ENCODE assay signal across 22 cellular contexts in the genomic region with DNA sequence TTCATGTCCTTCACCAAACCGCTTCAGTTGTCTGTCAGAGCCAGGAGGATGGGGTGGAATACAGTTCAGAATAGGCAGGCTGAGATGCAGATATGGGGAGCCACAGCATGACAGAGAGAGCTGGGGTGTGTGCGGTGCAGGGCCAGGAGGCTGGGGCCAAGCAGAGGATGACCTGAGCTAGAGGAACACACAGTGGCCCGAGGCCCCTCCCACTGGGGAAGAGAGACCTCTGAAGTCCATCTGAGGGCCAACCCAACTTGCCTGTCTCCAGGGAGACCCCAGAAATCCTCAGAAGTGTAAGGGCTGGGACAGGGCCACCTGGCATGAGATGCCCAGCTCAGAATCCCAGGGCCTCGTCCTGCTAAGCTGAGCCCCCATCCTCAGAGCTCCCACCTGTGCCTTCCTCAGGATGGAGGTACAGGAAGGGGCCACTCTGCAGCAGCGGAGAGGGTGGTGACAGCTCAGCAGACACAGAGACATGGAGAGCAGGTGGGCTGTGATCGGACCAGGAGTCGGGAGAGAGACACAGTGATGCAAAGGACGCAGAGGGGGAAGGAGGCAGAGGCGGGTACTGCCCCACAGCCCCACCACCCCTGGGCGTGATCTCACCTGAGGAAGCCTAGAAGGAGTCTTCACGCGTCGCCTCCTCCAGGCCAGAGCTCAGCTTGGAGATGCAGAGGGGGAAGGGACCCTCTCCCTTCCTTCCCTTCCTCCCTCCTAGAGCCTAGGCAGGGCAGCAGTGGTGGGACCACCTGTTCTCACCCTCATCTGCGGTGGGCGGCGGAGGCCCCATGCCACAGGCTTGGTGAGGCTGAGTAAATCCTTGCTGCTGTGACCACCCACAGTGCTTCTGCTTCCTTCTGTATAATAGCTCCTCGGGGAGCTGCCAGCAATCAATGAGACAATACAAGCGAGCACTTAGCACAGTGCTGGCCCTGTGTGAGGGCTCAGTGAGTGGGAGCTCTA. TPM values are rescaled to one million over a fixed set of nuclear protein-coding genes. Genes with fewer than 3 reads are reported as not detected.
A peak's percentile ranks its signal among the peaks of the same experiment; 100 is the strongest.
DNase-seq lines count a peak whose midpoint lies in the region; ATAC-seq and TF ChIP-seq lines count a peak whose summit lies in the region.
"Had no signal": no experiment of that assay in that cellular context is flagged by ENCODE, and none has a peak within 500 bp of the region (broad histone marks: within the 10 kb centered on the region; RNA-seq: fewer than 3 reads in every experiment).

No MANE protein-coding gene starts in this region.

- H3K4ac ChIP-seq in neuronal stem cell (ENCODE audit: low read length), result no peak overlapping the region

- peak overlapping the region; percentile 36 for H2AK5ac ChIP-seq in neuronal stem cell (ENCODE audit: low read depth, low read length)

- H3K79me1 ChIP-seq in neuronal stem cell (ENCODE audit: low read depth, low read length), result no peaks in the 10 kb centered on the region

- H3K9me3 Mint-ChIP-seq in stimulated activated naive CD8-positive, alpha-beta T cell treated with anti-CD3 and anti-CD28 coated beads, Interleukin-15, amount 100 ng/mL, for 72 hours, result no peaks in the 10 kb centered on the region
- H3K9me3 Mint-ChIP-seq in brain, result peaks cover 0 to 3% (median 0%) of the 10 kb centered on the region in 5 experiments
- no peaks in the 10 kb centered on the region for H3K9me3 Mint-ChIP-seq in activated naive CD4-positive, alpha-beta T cell treated with anti-CD3 and anti-CD28 coated beads, Interleukin-2, amount 10 ng/mL, durations not matched to agents 7 days and 5 days
- H3K9me3 Mint-ChIP-seq: naive thymus-derived CD8-positive, alpha-beta T cell had no signal

- H2AFZ ChIP-seq in neuronal stem cell (ENCODE audit: low read length), result no peak overlapping the region

- peak; percentile 31 for ATAC-seq in stimulated activated naive CD8-positive, alpha-beta T cell treated with anti-CD3 and anti-CD28 coated beads, Interleukin-15, amount 100 ng/mL, for 72 hours
- no peak for ATAC-seq in stimulated activated naive CD8-positive, alpha-beta T cell treated with anti-CD3 and anti-CD28 coated beads, Interleukin-15, Interleukin-2, amounts not matched to agents 100 U/mL and 50 U/mL, for 24 hours
- no peak for ATAC-seq in HG02973 (IDR thresholded peaks at IDR 0.05; ENCODE audit: unreplicated experiment)
- ATAC-seq: left lobe of liver; naive thymus-derived CD8-positive, alpha-beta T cell; pancreas had no signal

- H3K4me3 ChIP-seq in neuronal stem cell (ENCODE audit: low read length in 2 of 2), result no peak overlapping the region
- H3K4me3 ChIP-seq: adrenal gland, breast epithelium, pancreas, Peyer's patch, SJSA1, vagina had no signal

- no peaks in the 10 kb centered on the region for H3K36me3 ChIP-seq in neuronal stem cell (replicated peaks in 1 of 2; ENCODE audit: control insufficient read depth in 2 of 2, insufficient read depth in 2 of 2, low read length in 2 of 2)
- H3K36me3 ChIP-seq: adrenal gland, breast epithelium, pancreas, Peyer's patch, SJSA1, vagina had no signal

- TF ChIP-seq CTCF in brain (conservative IDR thresholded peaks at IDR 0.05), result no peak

- DNase-seq in stimulated activated naive CD8-positive, alpha-beta T cell treated with anti-CD3 and anti-CD28 coated beads, Interleukin-15, amount 100 ng/mL, for 72 hours, result no peak
- DNase-seq in stimulated activated naive CD8-positive, alpha-beta T cell treated with anti-CD3 and anti-CD28 coated beads, Interleukin-15, Interleukin-2, amounts not matched to agents 100 U/mL and 50 U/mL, for 24 hours, result no peak
- no peak for DNase-seq in neuronal stem cell (ENCODE audit: low spot score)
- DNase-seq in activated naive CD4-positive, alpha-beta T cell treated with anti-CD3 and anti-CD28 coated beads, Interleukin-2, amount 10 ng/mL, durations not matched to agents 7 days and 5 days, result no peak
- no peak for DNase-seq in HK-2 (ENCODE audit: unreplicated experiment)
- no peak for DNase-seq in HuH-7.5 (ENCODE audit: low spot score)
- DNase-seq: activated CD4-positive, alpha-beta T cell treated with anti-CD3 and anti-CD28 coated beads, Interleukin-2, amount 50 U/mL, for 4 hours; activated gamma-delta T cell treated with Interleukin-2 at 50 U/mL for 16 hours; activated T-cell treated with anti-CD3 and anti-CD28 coated beads for 4 hours; CD4-positive, CD25-positive, alpha-beta regulatory T cell; cortex of kidney; GOT3 had no signal

- H4K91ac ChIP-seq in neuronal stem cell (ENCODE audit: low read depth, low read length, poor library complexity), result no peak overlapping the region

- no peak overlapping the region for H2BK5ac ChIP-seq in neuronal stem cell (ENCODE audit: low read length)

- H3K4me2 ChIP-seq in neuronal stem cell (ENCODE audit: insufficient read depth, low read length, poor library complexity, severe bottlenecking), result no peak overlapping the region

- peak overlapping the region; percentile 52 for H3K23ac ChIP-seq in neuronal stem cell (ENCODE audit: low read depth, low read length, poor library complexity)

- no peaks in the 10 kb centered on the region for H3K36me3 Mint-ChIP-seq in brain
- H3K36me3 Mint-ChIP-seq in activated naive CD4-positive, alpha-beta T cell treated with anti-CD3 and anti-CD28 coated beads, Interleukin-2, amount 10 ng/mL, durations not matched to agents 7 days and 5 days, result no peaks in the 10 kb centered on the region
- H3K36me3 Mint-ChIP-seq: CD4-positive, CD25-positive, alpha-beta regulatory T cell; naive thymus-derived CD8-positive, alpha-beta T cell had no signal

- H3K4me3 Mint-ChIP-seq in stimulated activated naive CD8-positive, alpha-beta T cell treated with anti-CD3 and anti-CD28 coated beads, Interleukin-15, amount 100 ng/mL, for 72 hours, result no peak overlapping the region
- H3K4me3 Mint-ChIP-seq in brain, result no peak overlapping the region
- H3K4me3 Mint-ChIP-seq in activated naive CD4-positive, alpha-beta T cell treated with anti-CD3 and anti-CD28 coated beads, Interleukin-2, amount 10 ng/mL, durations not matched to agents 7 days and 5 days, result no peak overlapping the region
- H3K4me3 Mint-ChIP-seq: CD4-positive, CD25-positive, alpha-beta regulatory T cell; naive thymus-derived CD8-positive, alpha-beta T cell had no signal

- peaks cover 0 to 2% of the 10 kb centered on the region in 2 donors for H3K9me3 ChIP-seq in neuronal stem cell (replicated peaks in 1 of 2; ENCODE audit: control insufficient read depth in 2 of 2, insufficient read depth in 1 of 2, low read depth in 1 of 2, low read length in 2 of 2)
- H3K9me3 ChIP-seq: adrenal gland, breast epithelium, pancreas, Peyer's patch, SJSA1, vagina had no signal

- H3K18ac ChIP-seq in neuronal stem cell (ENCODE audit: low read length), result peak overlapping the region; percentile 67

- H3K4me1 ChIP-seq in neuronal stem cell (ENCODE audit: control insufficient read depth in 2 of 2, insufficient read depth in 1 of 2, low read depth in 1 of 2, low read length in 2 of 2), result peaks cover 7 to 14% of the 10 kb centered on the region in 2 donors
- H3K4me1 ChIP-seq: breast epithelium, pancreas had no signal

- peaks cover 0 to 48% (median 0%) of the 10 kb centered on the region in 3 experiments for H3K27me3 ChIP-seq in neuronal stem cell (ENCODE audit: control insufficient read depth in 3 of 3, insufficient read depth in 3 of 3, low read depth in 1 of 3, low read length in 3 of 3)
- H3K27me3 ChIP-seq: adrenal gland, breast epithelium, pancreas, Peyer's patch, SJSA1, vagina had no signal

- no CpG with 5 or more reads among the region's 18 CpGs for whole genome bisulfite sequencing in neuronal stem cell (ENCODE audit: extremely low coverage in 2 of 2, insufficient read length in 2 of 2, insufficient replicate concordance in 1 of 2), 2 donors

- H3K27ac ChIP-seq in neuronal stem cell (replicated peaks; ENCODE audit: low read length), result no peak overlapping the region
- H3K27ac ChIP-seq: adrenal gland, breast epithelium, pancreas, Peyer's patch, SJSA1, vagina had no signal

- H3K9ac ChIP-seq in neuronal stem cell (ENCODE audit: low read depth, low read length, poor library complexity), result no peak overlapping the region

- H4K8ac ChIP-seq in neuronal stem cell (ENCODE audit: low read depth, low read length), result no peak overlapping the region

- peak overlapping the region; percentile 59 for H3K14ac ChIP-seq in neuronal stem cell (ENCODE audit: low read length)

- peaks cover 60% of the 10 kb centered on the region for H3K27me3 Mint-ChIP-seq in stimulated activated naive CD8-positive, alpha-beta T cell treated with anti-CD3 and anti-CD28 coated beads, Interleukin-15, amount 100 ng/mL, for 72 hours
- peaks cover 47% of the 10 kb centered on the region for H3K27me3 Mint-ChIP-seq in brain
- peaks cover 36% of the 10 kb centered on the region for H3K27me3 Mint-ChIP-seq in activated naive CD4-positive, alpha-beta T cell treated with anti-CD3 and anti-CD28 coated beads, Interleukin-2, amount 10 ng/mL, durations not matched to agents 7 days and 5 days

- no peak overlapping the region for H3K27ac Mint-ChIP-seq in stimulated activated naive CD8-positive, alpha-beta T cell treated with anti-CD3 and anti-CD28 coated beads, Interleukin-15, amount 100 ng/mL, for 72 hours
- H3K27ac Mint-ChIP-seq in brain, result peak overlapping the region in 4 of 5 experiments; percentile 25 to 58 (median 50)
- H3K27ac Mint-ChIP-seq in activated naive CD4-positive, alpha-beta T cell treated with anti-CD3 and anti-CD28 coated beads, Interleukin-2, amount 10 ng/mL, durations not matched to agents 7 days and 5 days, result no peak overlapping the region
- H3K27ac Mint-ChIP-seq: CD4-positive, CD25-positive, alpha-beta regulatory T cell; naive thymus-derived CD8-positive, alpha-beta T cell had no signal

- no peak overlapping the region for H2BK120ac ChIP-seq in neuronal stem cell (ENCODE audit: low read depth, low read length)

- no peak overlapping the region for H2BK12ac ChIP-seq in neuronal stem cell (ENCODE audit: low read length)

- H2BK15ac ChIP-seq in neuronal stem cell (ENCODE audit: low read length), result peak overlapping the region; percentile 38

- H3K4me1 Mint-ChIP-seq in stimulated activated naive CD8-positive, alpha-beta T cell treated with anti-CD3 and anti-CD28 coated beads, Interleukin-15, amount 100 ng/mL, for 72 hours, result no peaks in the 10 kb centered on the region
- H3K4me1 Mint-ChIP-seq in brain, result peaks cover 68% of the 10 kb centered on the region
- no peaks in the 10 kb centered on the region for H3K4me1 Mint-ChIP-seq in activated naive CD4-positive, alpha-beta T cell treated with anti-CD3 and anti-CD28 coated beads, Interleukin-2, amount 10 ng/mL, durations not matched to agents 7 days and 5 days
- H3K4me1 Mint-ChIP-seq: CD4-positive, CD25-positive, alpha-beta regulatory T cell; naive thymus-derived CD8-positive, alpha-beta T cell had no signal

- CTCF ChIA-PET in activated naive CD4-positive, alpha-beta T cell treated with anti-CD3 and anti-CD28 coated beads, Interleukin-2, amount 10 ng/mL, durations not matched to agents 7 days and 5 days (lab: Charles Lee), result interaction anchor here (1.0 to 1.4 kb wide), 2 partner anchors 39 to 66 kb away, joined by 4 read pairs; no protein-coding TSS in a partner anchor

RNA-seq across cellular contexts. Expression of a gene that starts 9.1 kb away (rescaled TPM):
- polyA plus RNA-seq in brain (ENCODE audit: insufficient read depth, low read depth, low replicate concordance), result 4.8 TPM
- 20.7 TPM for polyA plus RNA-seq in neuronal stem cell (2013, experiment 1 of 2)
- 20.5 TPM for polyA plus RNA-seq in neuronal stem cell (2013, experiment 2 of 2)

Comparison
In these comparisons a context has a peak if more than half of its experiments do, and no peak if none do; other contexts are left out.
1. H3K27ac Mint-ChIP-seq: peak in brain (4 of 5); none in stimulated activated naive CD8-positive, alpha-beta T cell treated with anti-CD3 and anti-CD28 coated beads, Interleukin-15, amount 100 ng/mL, for 72 hours (0 of 2) and activated naive CD4-positive, alpha-beta T cell treated with anti-CD3 and anti-CD28 coated beads, Interleukin-2, amount 10 ng/mL, durations not matched to agents 7 days and 5 days (single experiment).